Comparison of ENCODE assay signal across 39 cellular contexts in genomic region chr13:71493189-71493588, GRCh38.
"Had no signal": no experiment of that assay in that cellular context is flagged by ENCODE, and none has a peak within 500 bp of the region (broad histone marks: within the 10 kb centered on the region; RNA-seq: fewer than 3 reads in every experiment).

No MANE protein-coding gene starts in this region.

- DNase-seq: activated B cell treated with CpG ODN at 0.5 μM for 24 hours; activated CD4-positive, alpha-beta memory T cell treated with anti-CD3 and anti-CD28 coated beads for 36 hours; activated CD4-positive, alpha-beta T cell treated with anti-CD3 and anti-CD28 coated beads for 4 hours; activated CD4-positive, alpha-beta T cell treated with anti-CD3 and anti-CD28 coated beads, Interleukin-2, amount 50 U/mL, for 1 hour; activated CD4-positive, CD25-positive, alpha-beta regulatory T cell treated with anti-CD3 and anti-CD28 coated beads, Interleukin-2, amount 50 U/mL, for 72 hours; activated CD8-positive, alpha-beta memory T cell treated with anti-CD3 and anti-CD28 coated beads, Interleukin-2, amount 50 U/mL, for 4 hours; activated gamma-delta T cell treated with Interleukin-2 at 50 U/mL for 16 hours; activated naive CD4-positive, alpha-beta T cell treated with anti-CD3 and anti-CD28 coated beads for 36 hours; activated T-cell treated with anti-CD3 and anti-CD28 coated beads for 4 hours; activated T-cell treated with anti-CD3 and anti-CD28 coated beads, Interleukin-2, amount 50 U/mL, for 4 hours; adrenal gland; body of pancreas; cerebellar nuclear complex; NCI-H1092 treated with DMSO at 0.1 percent for 48 hours; NCI-H1417; NCI-H146; NCI-H187; NCI-H2081; NCI-H2171; NCI-H2227 treated with DMSO at 0.1 percent for 48 hours; NCI-H446; NCI-H510A treated with DMSO at 0.1 percent for 48 hours; NCI-H526 treated with DMSO at 0.1 percent for 48 hours; NK-92 treated with Interleukin-12 subunit alpha and Interleukin-12 subunit beta, amount 100 ng/mL, for 24 hours; PC-3; Peyer's patch; RPMI8226; SHP77 treated with DMSO at 0.1 percent for 48 hours; SW 1271; T-helper 1 cell; T-helper 2 cell; T-helper 9 cell had no signal

- ATAC-seq: activated naive CD4-positive, alpha-beta T cell treated with anti-CD3 and anti-CD28 coated beads, Interleukin-2, amount 50 U/mL, for 72 hours; activated T-cell treated with anti-CD3 and anti-CD28 coated beads, Interleukin-2, amount 50 U/mL, for 4 hours; body of pancreas; K562; SK-N-SH treated with all-trans-retinoic acid at 6 μM for 48 hours had no signal

- H3K4me1 ChIP-seq: adrenal gland, body of pancreas, breast epithelium, Peyer's patch, SJSA1 had no signal

- H3K27me3 ChIP-seq: adrenal gland, body of pancreas, breast epithelium, Peyer's patch, SJSA1 had no signal

- FAIRE-seq: astrocyte, K562 had no signal

- H3K36me3 ChIP-seq: adrenal gland, breast epithelium, Peyer's patch, SJSA1 had no signal

- H3K4me3 ChIP-seq: adrenal gland, body of pancreas, breast epithelium, K562, Peyer's patch, SJSA1 had no signal

- H3K27ac ChIP-seq: adrenal gland, body of pancreas, breast epithelium, Peyer's patch, SJSA1, VCaP had no signal

- H3K9me3 ChIP-seq: body of pancreas, breast epithelium, Peyer's patch, SJSA1 had no signal
